Comparison of ENCODE assay signal across 31 cellular contexts in genomic region chr7:5647816-5648215, GRCh38.
"Had no signal": no experiment of that assay in that cellular context is flagged by ENCODE, and none has a peak within 500 bp of the region (broad histone marks: within the 10 kb centered on the region; RNA-seq: fewer than 3 reads in every experiment).

No MANE protein-coding gene starts in this region.

- H3K27me3 Mint-ChIP-seq: activated CD4-positive, alpha-beta T cell treated with anti-CD3 and anti-CD28 coated beads for 36 hours; activated CD4-positive, alpha-beta T cell treated with anti-CD3 and anti-CD28 coated beads, Interleukin-2, amount 10 ng/mL, durations not matched to agents 7 days and 5 days; activated naive CD8-positive, alpha-beta T cell treated with anti-CD3 and anti-CD28 coated beads for 36 hours; activated T-cell treated with anti-CD3 and anti-CD28 coated beads, Interleukin-2, amount 50 U/mL, for 24 hours; IgD-negative memory B cell had no signal

- H3K4me3 Mint-ChIP-seq: activated CD4-positive, alpha-beta T cell treated with anti-CD3 and anti-CD28 coated beads for 36 hours; activated CD4-positive, alpha-beta T cell treated with anti-CD3 and anti-CD28 coated beads, Interleukin-2, amount 10 ng/mL, durations not matched to agents 7 days and 5 days; activated CD8-positive, alpha-beta T cell treated with anti-CD3 and anti-CD28 coated beads, Interleukin-2, amount 10 ng/mL, durations not matched to agents 7 days and 5 days; activated naive CD8-positive, alpha-beta T cell treated with anti-CD3 and anti-CD28 coated beads for 36 hours; activated T-cell treated with anti-CD3 and anti-CD28 coated beads, Interleukin-2, amount 50 U/mL, for 24 hours; IgD-negative memory B cell; T-helper 1 cell treated with Interleukin-12 subunit alpha and Interleukin-12 subunit beta and Interleukin-4 antibody, amounts not matched to agents 30 μg/mL and 1 μg/mL, for 36 hours; T-helper 2 cell treated with Interferon-gamma antibody and Interleukin-4, amounts not matched to agents 5 μg/mL and 100 μg/mL, for 36 hours had no signal

- H3K4me1 ChIP-seq: ascending aorta had no signal

- H3K27ac ChIP-seq: ascending aorta, Peyer's patch had no signal

- H3K27me3 ChIP-seq: ascending aorta, MG63, Peyer's patch had no signal

- H3K9me3 ChIP-seq: ascending aorta, MG63, Peyer's patch had no signal

- H3K27ac Mint-ChIP-seq: activated CD4-positive, alpha-beta T cell treated with anti-CD3 and anti-CD28 coated beads for 36 hours; activated CD4-positive, alpha-beta T cell treated with anti-CD3 and anti-CD28 coated beads, Interleukin-2, amount 10 ng/mL, durations not matched to agents 7 days and 5 days; activated CD8-positive, alpha-beta T cell treated with anti-CD3 and anti-CD28 coated beads, Interleukin-2, amount 10 ng/mL, durations not matched to agents 7 days and 5 days; activated naive CD8-positive, alpha-beta T cell treated with anti-CD3 and anti-CD28 coated beads for 36 hours; activated T-cell treated with anti-CD3 and anti-CD28 coated beads, Interleukin-2, amount 50 U/mL, for 24 hours; IgD-negative memory B cell; T-helper 1 cell treated with Interleukin-12 subunit alpha and Interleukin-12 subunit beta and Interleukin-4 antibody, amounts not matched to agents 30 μg/mL and 1 μg/mL, for 36 hours; T-helper 2 cell treated with Interferon-gamma antibody and Interleukin-4, amounts not matched to agents 5 μg/mL and 100 μg/mL, for 36 hours had no signal

- ATAC-seq: activated CD4-positive, alpha-beta T cell treated with anti-CD3 and anti-CD28 coated beads for 36 hours; activated CD8-positive, alpha-beta T cell treated with anti-CD3 and anti-CD28 coated beads, Interleukin-2, amount 10 ng/mL, durations not matched to agents 7 days and 5 days; PC-3 had no signal

- DNase-seq: activated CD4-positive, alpha-beta T cell treated with anti-CD3 and anti-CD28 coated beads for 36 hours; activated CD4-positive, alpha-beta T cell treated with anti-CD3 and anti-CD28 coated beads, Interleukin-2, amount 10 ng/mL, durations not matched to agents 7 days and 5 days; activated CD4-positive, alpha-beta T cell treated with anti-CD3 and anti-CD28 coated beads, Interleukin-2, amount 50 U/mL, for 48 hours; activated CD8-positive, alpha-beta T cell treated with anti-CD3 and anti-CD28 coated beads, Interleukin-2, amount 10 ng/mL, durations not matched to agents 7 days and 5 days; activated effector memory CD4-positive, alpha-beta T cell treated with anti-CD3 and anti-CD28 coated beads, Interleukin-2, amount 50 U/mL, for 16 hours; activated naive CD4-positive, alpha-beta T cell; activated naive CD4-positive, alpha-beta T cell treated with anti-CD3 and anti-CD28 coated beads, Interleukin-2, amount 50 U/mL, for 16 hours; activated naive CD8-positive, alpha-beta T cell treated with anti-CD3 and anti-CD28 coated beads for 36 hours; activated T-cell treated with anti-CD3 and anti-CD28 coated beads, Interleukin-2, amount 50 U/mL, for 24 hours; amygdala; Karpas-422; KBM-7; MG63; NCI-H1048; NCI-H1105 treated with DMSO at 0.1 percent for 48 hours; NCI-H1436; NCI-H1694; NCI-H1930; NCI-H2081 treated with DMSO at 0.1 percent for 48 hours; NCI-H446; NCI-H524 treated with DMSO at 0.1 percent for 48 hours; NK-92 treated with Interleukin-12 subunit alpha and Interleukin-12 subunit beta, amount 100 ng/mL, for 24 hours; PC-3; Peyer's patch; Right ventricle myocardium superior; RPMI8226 had no signal

- H3K4me3 ChIP-seq: ascending aorta, MG63, Peyer's patch, SK-N-MC had no signal

- H3K9me3 Mint-ChIP-seq: activated CD4-positive, alpha-beta T cell treated with anti-CD3 and anti-CD28 coated beads, Interleukin-2, amount 10 ng/mL, durations not matched to agents 7 days and 5 days; activated naive CD8-positive, alpha-beta T cell treated with anti-CD3 and anti-CD28 coated beads for 36 hours; activated T-cell treated with anti-CD3 and anti-CD28 coated beads, Interleukin-2, amount 50 U/mL, for 24 hours; IgD-negative memory B cell; T-helper 1 cell treated with Interleukin-12 subunit alpha and Interleukin-12 subunit beta and Interleukin-4 antibody, amounts not matched to agents 30 μg/mL and 1 μg/mL, for 36 hours; T-helper 2 cell treated with Interferon-gamma antibody and Interleukin-4, amounts not matched to agents 5 μg/mL and 100 μg/mL, for 36 hours had no signal
